Comparison of ENCODE assay signal across 16 cellular contexts in the genomic region with DNA sequence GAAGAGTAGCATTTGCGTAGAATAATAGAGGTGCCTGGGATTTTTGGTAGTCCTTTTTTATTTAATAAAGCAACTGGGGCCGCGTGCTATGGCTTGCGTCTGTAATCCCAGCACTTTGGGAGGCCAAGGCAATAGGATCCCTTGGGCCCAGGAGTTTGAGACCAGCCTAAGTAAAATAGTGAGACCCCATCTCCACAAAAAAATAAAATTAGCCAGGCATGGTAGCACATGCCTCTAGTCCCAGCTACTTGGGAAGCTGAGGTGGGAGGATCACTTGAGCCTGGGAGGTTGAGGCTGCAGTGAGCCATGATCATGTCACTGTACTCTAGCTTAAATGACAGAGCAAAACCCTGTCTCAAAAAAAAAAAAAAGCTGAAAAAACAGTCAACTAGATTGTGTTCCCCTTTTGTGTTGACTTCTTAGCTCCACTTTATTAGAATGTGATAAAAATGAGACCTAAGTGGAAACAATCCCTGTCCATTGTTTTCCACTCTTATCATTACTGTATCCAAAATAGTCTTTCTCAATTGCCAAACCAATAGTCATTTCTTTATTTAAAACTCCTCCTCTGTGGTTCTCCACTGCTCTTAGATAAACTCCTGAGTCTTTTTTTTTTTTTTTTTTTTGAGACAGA. TPM values are rescaled to one million over a fixed set of nuclear protein-coding genes. Genes with fewer than 3 reads are reported as not detected.
DNase-seq lines count a peak whose midpoint lies in the region; ATAC-seq and TF ChIP-seq lines count a peak whose summit lies in the region.
"Had no signal": no experiment of that assay in that cellular context is flagged by ENCODE, and none has a peak within 500 bp of the region (broad histone marks: within the 10 kb centered on the region; RNA-seq: fewer than 3 reads in every experiment).

No MANE protein-coding gene starts in this region.

- peak overlapping the region in 1 of 2 donors; percentile 35 for H3K4me3 Mint-ChIP-seq in CD14-positive monocyte
- H3K4me3 Mint-ChIP-seq in CD4-positive, alpha-beta T cell: peak overlapping the region; percentile 85
- H3K4me3 Mint-ChIP-seq in activated T-helper 2 cell treated with anti-CD3 and anti-CD28 coated beads, Interferon-gamma antibody, Interleukin-2, Interleukin-4, amounts not matched to agents 10 μg/mL and 5 μg/mL and 100 μg/mL, durations not matched to agents 14 hours and 24 hours and 36 hours (ENCODE audit: low read depth): peak overlapping the region; percentile 52
- peak overlapping the region in 9 of 10 donors; percentile 84 to 100 (median 96) for H3K4me3 Mint-ChIP-seq in naive thymus-derived CD8-positive, alpha-beta T cell
- H3K4me3 Mint-ChIP-seq in progenitor cell of endocrine pancreas (ENCODE audit: low read depth): no peak overlapping the region

- no peaks in the 10 kb centered on the region for H3K9me3 ChIP-seq in CD4-positive, alpha-beta T cell (ENCODE audit: control insufficient read depth, low read length)

- DNase-seq in CD14-positive monocyte (ENCODE audit: low spot score): no peak
- no peak for DNase-seq in CD4-positive, alpha-beta T cell
- DNase-seq in activated T-helper 2 cell treated with anti-CD3 and anti-CD28 coated beads, Interferon-gamma antibody, Interleukin-2, Interleukin-4, amounts not matched to agents 10 μg/mL and 5 μg/mL and 100 μg/mL, durations not matched to agents 14 hours and 24 hours and 36 hours (ENCODE audit: low spot score): no peak
- DNase-seq in naive thymus-derived CD8-positive, alpha-beta T cell: peak in 2 of 10 donors; percentile 38 to 43
- no peak for DNase-seq in GM10266 (ENCODE audit: extremely low spot score)
- no peak for DNase-seq in progenitor cell of endocrine pancreas (ENCODE audit: low spot score, unreplicated experiment)
- DNase-seq in DMS53 treated with DMSO at 0.1 percent for 48 hours (lab: John Stamatoyannopoulos, UW; ENCODE audit: unreplicated experiment): no peak
- DNase-seq: activated effector memory CD4-positive, alpha-beta T cell treated with anti-CD3 and anti-CD28 coated beads, Interleukin-2, amount 50 U/mL, for 16 hours; H7; NCI-H226; stimulated activated CD4-positive, alpha-beta T cell treated with anti-CD3 and anti-CD28 coated beads, Interleukin-1b, Interleukin-23, amount 100 ng/mL, for 48 hours; stimulated activated CD8-positive, alpha-beta memory T cell treated with anti-CD3 and anti-CD28 coated beads, Interleukin-4, amount 100 ng/mL, for 48 hours; WERI-Rb-1 had no signal

- ATAC-seq in CD4-positive, alpha-beta T cell (ENCODE audit: poor library complexity): peak; percentile 24
- ATAC-seq in naive thymus-derived CD8-positive, alpha-beta T cell: peak in 1 of 2 donors; percentile 13
- ATAC-seq: gastroesophageal sphincter, K562 had no signal

- H3K4me1 Mint-ChIP-seq in CD14-positive monocyte (peaks cover 30% of the 10 kb centered on the region), progenitor cell of endocrine pancreas (ENCODE audit: low read depth) (peaks cover 4% of the 10 kb centered on the region)
- peaks cover 87% of the 10 kb centered on the region for H3K4me1 Mint-ChIP-seq in CD4-positive, alpha-beta T cell (ENCODE audit: low read depth)
- peaks cover 74% of the 10 kb centered on the region for H3K4me1 Mint-ChIP-seq in activated T-helper 2 cell treated with anti-CD3 and anti-CD28 coated beads, Interferon-gamma antibody, Interleukin-2, Interleukin-4, amounts not matched to agents 10 μg/mL and 5 μg/mL and 100 μg/mL, durations not matched to agents 14 hours and 24 hours and 36 hours (ENCODE audit: low read depth)
- H3K4me1 Mint-ChIP-seq in naive thymus-derived CD8-positive, alpha-beta T cell: peaks cover 43 to 89% (median 80%) of the 10 kb centered on the region in 4 donors

- CTCF ChIA-PET in CD4-positive, alpha-beta T cell (lab: Charles Lee): interaction anchor here (0.6 to 1.1 kb wide), 3 partner anchors 57 to 125 kb away, joined by 3 to 4 read pairs (median 3); no protein-coding TSS in a partner anchor

- H3K27ac ChIP-seq in CD4-positive, alpha-beta T cell (ENCODE audit: low read depth, low read length): peak overlapping the region; percentile 69
- H3K27ac ChIP-seq: WERI-Rb-1 had no signal

- H3K27me3 ChIP-seq in CD4-positive, alpha-beta T cell (ENCODE audit: control insufficient read depth, insufficient read depth, low read length): no peaks in the 10 kb centered on the region
- H3K27me3 ChIP-seq: gastroesophageal sphincter, vagina had no signal

- peak overlapping the region; percentile 50 to 88 (median 75) for H3K27ac Mint-ChIP-seq in CD14-positive monocyte
- H3K27ac Mint-ChIP-seq in CD4-positive, alpha-beta T cell: no peak overlapping the region
- peak overlapping the region; percentile 78 for H3K27ac Mint-ChIP-seq in activated T-helper 2 cell treated with anti-CD3 and anti-CD28 coated beads, Interferon-gamma antibody, Interleukin-2, Interleukin-4, amounts not matched to agents 10 μg/mL and 5 μg/mL and 100 μg/mL, durations not matched to agents 14 hours and 24 hours and 36 hours
- peak overlapping the region in 9 of 10 donors; percentile 94 to 98 (median 97) for H3K27ac Mint-ChIP-seq in naive thymus-derived CD8-positive, alpha-beta T cell
- H3K27ac Mint-ChIP-seq in progenitor cell of endocrine pancreas: no peak overlapping the region

- POLR2A ChIA-PET in CD4-positive, alpha-beta T cell (lab: Charles Lee): interaction anchor here (0.7 to 7.9 kb wide), 6 partner anchors 9 to 123 kb away, joined by 3 to 110 read pairs (median 3); no protein-coding TSS in a partner anchor
- POLR2A ChIA-PET in naive thymus-derived CD8-positive, alpha-beta T cell (lab: Charles Lee): interaction anchor here (0.6 to 14.5 kb wide), 9 partner anchors 5 to 368 kb away, joined by 3 to 259 read pairs (median 4); a partner anchor contains a TSS

- no peak for TF ChIP-seq CTCF in CD14-positive monocyte (IDR thresholded peaks at IDR 0.05)
- no peak for TF ChIP-seq CTCF in CD4-positive, alpha-beta T cell (IDR thresholded peaks at IDR 0.05)
- no peak for TF ChIP-seq CTCF in GM10266 (IDR thresholded peaks at IDR 0.05; ENCODE audit: control insufficient read depth, insufficient read depth, low read depth, missing control alignments)
- TF ChIP-seq CTCF in progenitor cell of endocrine pancreas (IDR thresholded peaks at IDR 0.05; ENCODE audit: unreplicated experiment): no peak

- H3K27me3 Mint-ChIP-seq in CD14-positive monocyte (ENCODE audit: low read depth in 3 of 3) (peaks cover 1 to 2% (median 1%) of the 10 kb centered on the region in 3 donors), progenitor cell of endocrine pancreas (peaks cover 6% of the 10 kb centered on the region)
- H3K27me3 Mint-ChIP-seq in CD4-positive, alpha-beta T cell: no peaks in the 10 kb centered on the region
- H3K27me3 Mint-ChIP-seq in activated T-helper 2 cell treated with anti-CD3 and anti-CD28 coated beads, Interferon-gamma antibody, Interleukin-2, Interleukin-4, amounts not matched to agents 10 μg/mL and 5 μg/mL and 100 μg/mL, durations not matched to agents 14 hours and 24 hours and 36 hours (ENCODE audit: low read depth): no peaks in the 10 kb centered on the region
- H3K27me3 Mint-ChIP-seq in naive thymus-derived CD8-positive, alpha-beta T cell: no peaks in the 10 kb centered on the region

- peaks cover 0 to 2% (median 0%) of the 10 kb centered on the region in 7 donors for H3K9me3 Mint-ChIP-seq in CD14-positive monocyte
- H3K9me3 Mint-ChIP-seq in CD4-positive, alpha-beta T cell: peaks cover 4% of the 10 kb centered on the region
- peaks cover 4% of the 10 kb centered on the region for H3K9me3 Mint-ChIP-seq in activated T-helper 2 cell treated with anti-CD3 and anti-CD28 coated beads, Interferon-gamma antibody, Interleukin-2, Interleukin-4, amounts not matched to agents 10 μg/mL and 5 μg/mL and 100 μg/mL, durations not matched to agents 14 hours and 24 hours and 36 hours
- no peaks in the 10 kb centered on the region for H3K9me3 Mint-ChIP-seq in naive thymus-derived CD8-positive, alpha-beta T cell
- peaks cover 6% of the 10 kb centered on the region for H3K9me3 Mint-ChIP-seq in progenitor cell of endocrine pancreas (ENCODE audit: low read depth)

- H3K36me3 Mint-ChIP-seq in CD14-positive monocyte (peaks cover 0 to 6% of the 10 kb centered on the region in 2 donors), progenitor cell of endocrine pancreas (ENCODE audit: insufficient read depth) (no peaks in the 10 kb centered on the region)
- H3K36me3 Mint-ChIP-seq in CD4-positive, alpha-beta T cell (ENCODE audit: low read depth): peaks cover 72% of the 10 kb centered on the region
- H3K36me3 Mint-ChIP-seq in activated T-helper 2 cell treated with anti-CD3 and anti-CD28 coated beads, Interferon-gamma antibody, Interleukin-2, Interleukin-4, amounts not matched to agents 10 μg/mL and 5 μg/mL and 100 μg/mL, durations not matched to agents 14 hours and 24 hours and 36 hours (ENCODE audit: low read depth): peaks cover 43% of the 10 kb centered on the region
- H3K36me3 Mint-ChIP-seq in naive thymus-derived CD8-positive, alpha-beta T cell: peaks cover 4 to 37% (median 34%) of the 10 kb centered on the region in 3 donors

- intact Hi-C loops in CD14-positive monocyte (cut with micrococcal nuclease): no loop called here
- intact Hi-C loops in CD4-positive, alpha-beta T cell (cut with DNase I, micrococcal nuclease): loop anchor here in 1 of 2 experiments (2.0 kb wide), 1 partner anchor 14 kb away; no protein-coding TSS in a partner anchor
- intact Hi-C loops in activated T-helper 2 cell treated with anti-CD3 and anti-CD28 coated beads, Interferon-gamma antibody, Interleukin-2, Interleukin-4, amounts not matched to agents 10 μg/mL and 5 μg/mL and 100 μg/mL, durations not matched to agents 14 hours and 24 hours and 36 hours (cut with micrococcal nuclease): loop anchor here (1.0 to 10.0 kb wide), 4 partner anchors 8 to 436 kb away; a partner anchor contains a TSS

RNA-seq across cellular contexts. Expression of a gene that starts 7.4 kb away (rescaled TPM):
- polyA plus RNA-seq in CD14-positive monocyte: 1 to 10 TPM; 3.6 to 5.4 TPM
- 100 to 1,000 TPM; 378 to 385 TPM for total RNA-seq in CD4-positive, alpha-beta T cell
- total RNA-seq in activated T-helper 2 cell treated with anti-CD3 and anti-CD28 coated beads, Interferon-gamma antibody, Interleukin-2, Interleukin-4, amounts not matched to agents 10 μg/mL and 5 μg/mL and 100 μg/mL, durations not matched to agents 14 hours and 24 hours and 36 hours: 101 and 102 TPM in 2 replicates
- total RNA-seq in naive thymus-derived CD8-positive, alpha-beta T cell: 100 to 1,000 TPM; 284 to 306 TPM
- polyA plus RNA-seq in naive thymus-derived CD8-positive, alpha-beta T cell: 100 to 1,000 TPM; 184 to 264 (median 209) TPM
- total RNA-seq in progenitor cell of endocrine pancreas: 4.5 and 5.1 TPM in 2 replicates

RNA-seq across cellular contexts. Expression of a gene that starts 47.6 kb away (rescaled TPM):
- not detected for polyA plus RNA-seq in CD14-positive monocyte
- 1 to 10 TPM; 8.9 to 9.1 TPM for total RNA-seq in CD4-positive, alpha-beta T cell
- 0.46 and 0.66 TPM in 2 replicates for total RNA-seq in activated T-helper 2 cell treated with anti-CD3 and anti-CD28 coated beads, Interferon-gamma antibody, Interleukin-2, Interleukin-4, amounts not matched to agents 10 μg/mL and 5 μg/mL and 100 μg/mL, durations not matched to agents 14 hours and 24 hours and 36 hours
- 1 to 10 TPM; 3.5 to 4.1 TPM for total RNA-seq in naive thymus-derived CD8-positive, alpha-beta T cell
- 1 to 10 TPM; 4.2 to 7.8 (median 6.4) TPM for polyA plus RNA-seq in naive thymus-derived CD8-positive, alpha-beta T cell
- 28.1 and 29.4 TPM in 2 replicates for total RNA-seq in progenitor cell of endocrine pancreas
- polyA plus RNA-seq: K562 had no signal

Comparison
In these comparisons a context has a peak if more than half of its experiments do, and no peak if none do; other contexts are left out.
1. H3K27ac Mint-ChIP-seq: peak in CD14-positive monocyte (7 of 7), activated T-helper 2 cell treated with anti-CD3 and anti-CD28 coated beads, Interferon-gamma antibody, Interleukin-2, Interleukin-4, amounts not matched to agents 10 μg/mL and 5 μg/mL and 100 μg/mL, durations not matched to agents 14 hours and 24 hours and 36 hours (single experiment) and naive thymus-derived CD8-positive, alpha-beta T cell (9 of 10); none in CD4-positive, alpha-beta T cell (single experiment) and progenitor cell of endocrine pancreas (single experiment).
2. RNA of a gene that starts 7.4 kb away (total RNA-seq): 378 to 385 TPM in CD4-positive, alpha-beta T cell, 284 to 306 TPM in naive thymus-derived CD8-positive, alpha-beta T cell and 101 to 102 TPM in activated T-helper 2 cell treated with anti-CD3 and anti-CD28 coated beads, Interferon-gamma antibody, Interleukin-2, Interleukin-4, amounts not matched to agents 10 μg/mL and 5 μg/mL and 100 μg/mL, durations not matched to agents 14 hours and 24 hours and 36 hours; 4.5 to 5.1 TPM in progenitor cell of endocrine pancreas; every median in the first group is over 10 times any median in the second.